ENCODE assay signal across 1 cellular context in the genomic region with DNA sequence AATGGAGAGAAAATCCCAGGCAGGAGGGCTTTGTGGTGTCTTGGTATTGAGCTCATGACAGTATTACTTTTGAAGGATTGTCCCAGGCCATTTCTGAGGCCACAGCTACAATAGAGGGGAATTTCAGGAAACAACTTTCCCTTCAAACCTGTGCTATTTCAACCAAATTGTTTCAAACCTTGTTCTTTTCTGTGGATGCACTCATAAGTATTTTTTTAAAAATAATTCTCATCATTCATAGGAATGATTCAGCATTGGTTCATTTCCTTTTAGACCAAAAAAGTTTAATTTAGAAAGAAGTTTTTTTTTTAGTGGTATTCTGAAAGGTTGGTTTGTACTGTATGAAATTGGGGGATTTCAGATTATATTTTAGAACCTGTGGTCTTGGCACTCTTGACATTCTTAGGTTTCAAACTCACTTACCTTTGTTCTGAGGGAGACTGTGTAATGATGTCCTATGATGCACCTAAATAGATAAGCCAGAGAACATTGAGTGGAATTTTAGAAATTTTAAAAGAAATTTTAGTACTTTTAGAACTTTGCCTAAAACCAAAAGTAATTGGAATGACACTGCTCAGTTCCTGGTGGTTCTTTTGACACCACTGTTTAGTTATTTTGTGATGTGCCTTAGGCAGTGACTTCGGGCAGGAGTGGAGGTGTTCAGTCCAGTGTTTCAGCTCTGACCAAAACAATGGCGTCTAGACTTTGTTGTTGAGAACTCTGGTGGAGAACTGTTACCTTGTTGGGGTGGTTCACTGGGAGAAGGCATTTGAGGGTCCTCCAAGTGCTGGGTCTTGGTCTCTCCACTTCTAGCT.
TF ChIP-seq lines count a peak whose summit lies in the region.

No MANE protein-coding gene starts in this region.

TF ChIP-seq in GM23338, 12 proteins besides CTCF, POLR2A, EP300 and RAD21 (continued from another document):
- TF ChIP-seq, protein P1, sequence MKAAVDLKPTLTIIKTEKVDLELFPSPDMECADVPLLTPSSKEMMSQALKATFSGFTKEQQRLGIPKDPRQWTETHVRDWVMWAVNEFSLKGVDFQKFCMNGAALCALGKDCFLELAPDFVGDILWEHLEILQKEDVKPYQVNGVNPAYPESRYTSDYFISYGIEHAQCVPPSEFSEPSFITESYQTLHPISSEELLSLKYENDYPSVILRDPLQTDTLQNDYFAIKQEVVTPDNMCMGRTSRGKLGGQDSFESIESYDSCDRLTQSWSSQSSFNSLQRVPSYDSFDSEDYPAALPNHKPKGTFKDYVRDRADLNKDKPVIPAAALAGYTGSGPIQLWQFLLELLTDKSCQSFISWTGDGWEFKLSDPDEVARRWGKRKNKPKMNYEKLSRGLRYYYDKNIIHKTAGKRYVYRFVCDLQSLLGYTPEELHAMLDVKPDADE (IDR thresholded peaks at IDR 0.05), result no peak
- TF ChIP-seq, protein P2, sequence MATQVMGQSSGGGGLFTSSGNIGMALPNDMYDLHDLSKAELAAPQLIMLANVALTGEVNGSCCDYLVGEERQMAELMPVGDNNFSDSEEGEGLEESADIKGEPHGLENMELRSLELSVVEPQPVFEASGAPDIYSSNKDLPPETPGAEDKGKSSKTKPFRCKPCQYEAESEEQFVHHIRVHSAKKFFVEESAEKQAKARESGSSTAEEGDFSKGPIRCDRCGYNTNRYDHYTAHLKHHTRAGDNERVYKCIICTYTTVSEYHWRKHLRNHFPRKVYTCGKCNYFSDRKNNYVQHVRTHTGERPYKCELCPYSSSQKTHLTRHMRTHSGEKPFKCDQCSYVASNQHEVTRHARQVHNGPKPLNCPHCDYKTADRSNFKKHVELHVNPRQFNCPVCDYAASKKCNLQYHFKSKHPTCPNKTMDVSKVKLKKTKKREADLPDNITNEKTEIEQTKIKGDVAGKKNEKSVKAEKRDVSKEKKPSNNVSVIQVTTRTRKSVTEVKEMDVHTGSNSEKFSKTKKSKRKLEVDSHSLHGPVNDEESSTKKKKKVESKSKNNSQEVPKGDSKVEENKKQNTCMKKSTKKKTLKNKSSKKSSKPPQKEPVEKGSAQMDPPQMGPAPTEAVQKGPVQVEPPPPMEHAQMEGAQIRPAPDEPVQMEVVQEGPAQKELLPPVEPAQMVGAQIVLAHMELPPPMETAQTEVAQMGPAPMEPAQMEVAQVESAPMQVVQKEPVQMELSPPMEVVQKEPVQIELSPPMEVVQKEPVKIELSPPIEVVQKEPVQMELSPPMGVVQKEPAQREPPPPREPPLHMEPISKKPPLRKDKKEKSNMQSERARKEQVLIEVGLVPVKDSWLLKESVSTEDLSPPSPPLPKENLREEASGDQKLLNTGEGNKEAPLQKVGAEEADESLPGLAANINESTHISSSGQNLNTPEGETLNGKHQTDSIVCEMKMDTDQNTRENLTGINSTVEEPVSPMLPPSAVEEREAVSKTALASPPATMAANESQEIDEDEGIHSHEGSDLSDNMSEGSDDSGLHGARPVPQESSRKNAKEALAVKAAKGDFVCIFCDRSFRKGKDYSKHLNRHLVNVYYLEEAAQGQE (IDR thresholded peaks at IDR 0.05; ENCODE audit: unreplicated experiment), result no peak
- TF ChIP-seq POLR2AphosphoS5 (IDR thresholded peaks at IDR 0.05; ENCODE audit: low read depth) (no peak), NANOG (IDR thresholded peaks at IDR 0.05; ENCODE audit: borderline replicate concordance) (no peak), ZNF331 (CRISPR knock-in tag; IDR thresholded peaks at IDR 0.05; ENCODE audit: low read depth) (no peak), EZH2 (IDR thresholded peaks at IDR 0.05; ENCODE audit: low read depth, unreplicated experiment) (no peak), ZNF114 (CRISPR knock-in tag; IDR thresholded peaks at IDR 0.05) (no peak), JUNB (IDR thresholded peaks at IDR 0.05; ENCODE audit: unreplicated experiment) (no peak), EZH2phosphoT487 (IDR thresholded peaks at IDR 0.05; ENCODE audit: unreplicated experiment) (no peak), STAT1 (IDR thresholded peaks at IDR 0.05; ENCODE audit: unreplicated experiment) (no peak)
- TF ChIP-seq, protein P3, sequence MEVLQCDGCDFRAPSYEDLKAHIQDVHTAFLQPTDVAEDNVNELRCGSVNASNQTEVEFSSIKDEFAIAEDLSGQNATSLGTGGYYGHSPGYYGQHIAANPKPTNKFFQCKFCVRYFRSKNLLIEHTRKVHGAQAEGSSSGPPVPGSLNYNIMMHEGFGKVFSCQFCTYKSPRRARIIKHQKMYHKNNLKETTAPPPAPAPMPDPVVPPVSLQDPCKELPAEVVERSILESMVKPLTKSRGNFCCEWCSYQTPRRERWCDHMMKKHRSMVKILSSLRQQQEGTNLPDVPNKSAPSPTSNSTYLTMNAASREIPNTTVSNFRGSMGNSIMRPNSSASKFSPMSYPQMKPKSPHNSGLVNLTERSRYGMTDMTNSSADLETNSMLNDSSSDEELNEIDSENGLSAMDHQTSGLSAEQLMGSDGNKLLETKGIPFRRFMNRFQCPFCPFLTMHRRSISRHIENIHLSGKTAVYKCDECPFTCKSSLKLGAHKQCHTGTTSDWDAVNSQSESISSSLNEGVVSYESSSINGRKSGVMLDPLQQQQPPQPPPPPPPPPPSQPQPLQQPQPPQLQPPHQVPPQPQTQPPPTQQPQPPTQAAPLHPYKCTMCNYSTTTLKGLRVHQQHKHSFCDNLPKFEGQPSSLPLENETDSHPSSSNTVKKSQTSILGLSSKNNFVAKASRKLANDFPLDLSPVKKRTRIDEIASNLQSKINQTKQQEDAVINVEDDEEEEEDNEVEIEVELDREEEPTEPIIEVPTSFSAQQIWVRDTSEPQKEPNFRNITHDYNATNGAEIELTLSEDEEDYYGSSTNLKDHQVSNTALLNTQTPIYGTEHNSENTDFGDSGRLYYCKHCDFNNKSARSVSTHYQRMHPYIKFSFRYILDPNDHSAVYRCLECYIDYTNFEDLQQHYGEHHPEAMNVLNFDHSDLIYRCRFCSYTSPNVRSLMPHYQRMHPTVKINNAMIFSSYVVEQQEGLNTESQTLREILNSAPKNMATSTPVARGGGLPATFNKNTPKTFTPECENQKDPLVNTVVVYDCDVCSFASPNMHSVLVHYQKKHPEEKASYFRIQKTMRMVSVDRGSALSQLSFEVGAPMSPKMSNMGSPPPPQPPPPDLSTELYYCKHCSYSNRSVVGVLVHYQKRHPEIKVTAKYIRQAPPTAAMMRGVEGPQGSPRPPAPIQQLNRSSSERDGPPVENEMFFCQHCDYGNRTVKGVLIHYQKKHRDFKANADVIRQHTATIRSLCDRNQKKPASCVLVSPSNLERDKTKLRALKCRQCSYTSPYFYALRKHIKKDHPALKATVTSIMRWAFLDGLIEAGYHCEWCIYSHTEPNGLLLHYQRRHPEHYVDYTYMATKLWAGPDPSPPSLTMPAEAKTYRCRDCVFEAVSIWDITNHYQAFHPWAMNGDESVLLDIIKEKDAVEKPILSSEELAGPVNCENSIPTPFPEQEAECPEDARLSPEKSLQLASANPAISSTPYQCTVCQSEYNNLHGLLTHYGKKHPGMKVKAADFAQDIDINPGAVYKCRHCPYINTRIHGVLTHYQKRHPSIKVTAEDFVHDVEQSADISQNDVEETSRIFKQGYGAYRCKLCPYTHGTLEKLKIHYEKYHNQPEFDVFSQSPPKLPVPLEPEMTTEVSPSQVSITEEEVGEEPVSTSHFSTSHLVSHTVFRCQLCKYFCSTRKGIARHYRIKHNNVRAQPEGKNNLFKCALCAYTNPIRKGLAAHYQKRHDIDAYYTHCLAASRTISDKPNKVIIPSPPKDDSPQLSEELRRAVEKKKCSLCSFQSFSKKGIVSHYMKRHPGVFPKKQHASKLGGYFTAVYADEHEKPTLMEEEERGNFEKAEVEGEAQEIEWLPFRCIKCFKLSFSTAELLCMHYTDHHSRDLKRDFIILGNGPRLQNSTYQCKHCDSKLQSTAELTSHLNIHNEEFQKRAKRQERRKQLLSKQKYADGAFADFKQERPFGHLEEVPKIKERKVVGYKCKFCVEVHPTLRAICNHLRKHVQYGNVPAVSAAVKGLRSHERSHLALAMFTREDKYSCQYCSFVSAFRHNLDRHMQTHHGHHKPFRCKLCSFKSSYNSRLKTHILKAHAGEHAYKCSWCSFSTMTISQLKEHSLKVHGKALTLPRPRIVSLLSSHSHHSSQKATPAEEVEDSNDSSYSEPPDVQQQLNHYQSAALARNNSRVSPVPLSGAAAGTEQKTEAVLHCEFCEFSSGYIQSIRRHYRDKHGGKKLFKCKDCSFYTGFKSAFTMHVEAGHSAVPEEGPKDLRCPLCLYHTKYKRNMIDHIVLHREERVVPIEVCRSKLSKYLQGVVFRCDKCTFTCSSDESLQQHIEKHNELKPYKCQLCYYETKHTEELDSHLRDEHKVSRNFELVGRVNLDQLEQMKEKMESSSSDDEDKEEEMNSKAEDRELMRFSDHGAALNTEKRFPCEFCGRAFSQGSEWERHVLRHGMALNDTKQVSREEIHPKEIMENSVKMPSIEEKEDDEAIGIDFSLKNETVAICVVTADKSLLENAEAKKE (CRISPR knock-in tag; IDR thresholded peaks at IDR 0.05), result no peak
TF ChIP-seq in GM23338: peak in this region for 0.
